In genomic region chr11:33256031-33256807, GRCh38 we compare ENCODE assay signal across 8 cellular contexts. TPM values are rescaled to one million over a fixed set of nuclear protein-coding genes. Genes with fewer than 3 reads are reported as not detected.
DNase-seq lines count a peak whose midpoint lies in the region; ATAC-seq, FAIRE-seq and TF ChIP-seq lines count a peak whose summit lies in the region.

No MANE protein-coding gene starts in this region.

- intact Hi-C loops in mammary epithelial cell (cut with micrococcal nuclease): loop anchor here (5.0 kb wide), 1 partner anchor 431 kb away; no protein-coding TSS in a partner anchor
- intact Hi-C loops in mucosa of descending colon (cut with DNase I, micrococcal nuclease): loop anchor here in 1 of 2 donors (10.0 kb wide), 1 partner anchor 69 kb away; no protein-coding TSS in a partner anchor

- CTCF ChIA-PET in CD8-positive, alpha-beta memory T cell (lab: Charles Lee): interaction anchor here (1.0 kb wide), 1 partner anchor 73 kb away, joined by 3 read pairs; no protein-coding TSS in a partner anchor
- CTCF ChIA-PET in mammary epithelial cell (lab: Charles Lee; ENCODE audit: low non-redundant PET): no interaction called here

- peak overlapping the region; percentile 90 to 99 (median 93) for H3K4me3 Mint-ChIP-seq in CD8-positive, alpha-beta memory T cell

- H2AFZ ChIP-seq in mammary epithelial cell (ENCODE audit: low read depth, low read length): peak overlapping the region; percentile 95

- peaks cover 13% of the 10 kb centered on the region for H3K4me1 ChIP-seq in CD8-positive, alpha-beta memory T cell (ENCODE audit: insufficient read depth, low read length)
- peaks cover 12% of the 10 kb centered on the region for H3K4me1 ChIP-seq in mammary epithelial cell (ENCODE audit: insufficient read depth, low read length)
- peaks cover 16% of the 10 kb centered on the region for H3K4me1 ChIP-seq in mucosa of descending colon (ENCODE audit: low read depth)

- H3K27ac Mint-ChIP-seq in CD8-positive, alpha-beta memory T cell: peak overlapping the region; percentile 90 to 99 (median 97)

- H3K27me3 ChIP-seq in CD8-positive, alpha-beta memory T cell (ENCODE audit: insufficient read depth, low read length, poor library complexity, severe bottlenecking): no peaks in the 10 kb centered on the region
- no peaks in the 10 kb centered on the region for H3K27me3 ChIP-seq in mammary epithelial cell (ENCODE audit: insufficient read depth, low read length)

- H3K27ac ChIP-seq in CD8-positive, alpha-beta memory T cell (ENCODE audit: low read depth, low read length): peak overlapping the region; percentile 96
- peak overlapping the region; percentile 96 for H3K27ac ChIP-seq in mammary epithelial cell (ENCODE audit: insufficient read depth, low read depth, low read length)

- peaks cover 46% of the 10 kb centered on the region for H3K79me2 ChIP-seq in mammary epithelial cell (ENCODE audit: insufficient read depth, low read length)

- H4K20me1 ChIP-seq in mammary epithelial cell (ENCODE audit: insufficient read depth, low read length): no peaks in the 10 kb centered on the region

- peaks cover 0 to 11% (median 0%) of the 10 kb centered on the region in 3 donors for H3K36me3 Mint-ChIP-seq in CD8-positive, alpha-beta memory T cell

- H3K4me1 Mint-ChIP-seq in CD8-positive, alpha-beta memory T cell: peaks cover 28 to 40% (median 36%) of the 10 kb centered on the region in 3 donors

- H3K9ac ChIP-seq in mammary epithelial cell (ENCODE audit: insufficient read depth, low read length): peak overlapping the region; percentile 93

- 52% methylated on average over 11 of the region's 12 CpGs for WGBS in mammary epithelial cell (ENCODE audit: low coverage, missing lambda C conversion rate)

- dilution Hi-C loops in mammary epithelial cell (cut with HindIII; ENCODE audit: low sequenced_read_pairs): no loop called here

- in situ Hi-C loops in mammary epithelial cell (cut with MboI; ENCODE audit: low sequenced_read_pairs in 2 of 2): no loop called here

- H3K9me3 ChIP-seq in CD8-positive, alpha-beta memory T cell (ENCODE audit: low read length): no peaks in the 10 kb centered on the region
- H3K9me3 ChIP-seq in mammary epithelial cell (replicated peaks; ENCODE audit: insufficient read depth, low read length) (no peaks in the 10 kb centered on the region), mucosa of descending colon (no peaks in the 10 kb centered on the region)

- no peak for FAIRE-seq in HTR-8/SVneo (lab: Jason Lieb, UNC)

- peak overlapping the region; percentile 89 for H3K4me2 ChIP-seq in mammary epithelial cell (ENCODE audit: insufficient read depth, low read depth, low read length)

- H3K9me3 Mint-ChIP-seq in CD8-positive, alpha-beta memory T cell: no peaks in the 10 kb centered on the region

- no peaks in the 10 kb centered on the region for H3K27me3 Mint-ChIP-seq in CD8-positive, alpha-beta memory T cell

- no TSS peak for BruUV-seq in mammary epithelial cell (replicated peaks; lab: Mats Ljungman, UMichigan)

- ATAC-seq in mucosa of descending colon: no peak

- peak overlapping the region; percentile 34 for H3K4me3 ChIP-seq in CD8-positive, alpha-beta memory T cell (ENCODE audit: low read length)
- peak overlapping the region; percentile 65 to 94 (median 88) for H3K4me3 ChIP-seq in mammary epithelial cell (replicated peaks in 1 of 3; ENCODE audit: insufficient read depth in 1 of 3, low read depth in 2 of 3, low read length in 3 of 3)
- peak overlapping the region; percentile 95 for H3K4me3 ChIP-seq in mucosa of descending colon

- POLR2A ChIA-PET in CD8-positive, alpha-beta memory T cell (lab: Charles Lee): no interaction called here

- TF ChIP-seq CTCF in mammary epithelial cell (conservative IDR thresholded peaks at IDR 0.05 in 1 of 2, IDR thresholded peaks at IDR 0.05 in 1 of 2; ENCODE audit: extremely low read depth in 1 of 2, insufficient read depth in 1 of 2, low read depth in 1 of 2, low read length in 2 of 2) (no peak), mucosa of descending colon (IDR thresholded peaks at IDR 0.05) (no peak)

- no peaks in the 10 kb centered on the region for H3K36me3 ChIP-seq in CD8-positive, alpha-beta memory T cell (ENCODE audit: insufficient read depth, low read length)
- H3K36me3 ChIP-seq in mammary epithelial cell (ENCODE audit: insufficient read depth, low read length) (no peaks in the 10 kb centered on the region), mucosa of descending colon (ENCODE audit: low read depth) (no peaks in the 10 kb centered on the region)

- DNase-seq in CD8-positive, alpha-beta memory T cell: no peak
- DNase-seq in MV-4-11 (lab: John Stamatoyannopoulos, UW) (peak; percentile 69), mammary epithelial cell (no peak), mucosa of descending colon (peak in 2 of 3 donors; percentile 34 to 43), HTR-8/SVneo (ENCODE audit: insufficient read length, low spot score) (no peak), hippocampal formation (lab: John Stamatoyannopoulos, UW) (no peak), NK-92 (lab: John Stamatoyannopoulos, UW; ENCODE audit: unreplicated experiment) (no peak), DMS79 treated with DMSO at 0.1 percent for 48 hours (lab: John Stamatoyannopoulos, UW) (no peak)

RNA-seq across cellular contexts. Expression of gene HIPK3, which starts 1.0 kb away (rescaled TPM):
- 10 to 100 TPM; 49.2 to 50.9 TPM for total RNA-seq in CD8-positive, alpha-beta memory T cell
- polyA plus RNA-seq in CD8-positive, alpha-beta memory T cell: 31.6 TPM
- total RNA-seq in mammary epithelial cell (100 to 1,000 TPM in 1 of 2 donors, 10 to 100 TPM in 1; 56.7 to 217 TPM), mucosa of descending colon (100 to 1,000 TPM in 1 of 3 donors, 10 to 100 TPM in 2; 67.0 to 254 (median 69.7) TPM)
- 26.3 TPM for polyA plus RNA-seq in mammary epithelial cell
- polyA minus RNA-seq in mammary epithelial cell: 133 TPM

Comparison
In these comparisons a context has a peak if more than half of its experiments do, and no peak if none do; other contexts are left out.
1. DNase-seq: peak in MV-4-11 (single experiment) and mucosa of descending colon (2 of 3); none in CD8-positive, alpha-beta memory T cell (0 of 5), mammary epithelial cell (single experiment), HTR-8/SVneo (single experiment), hippocampal formation (0 of 2), NK-92 (single experiment) and DMS79 treated with DMSO at 0.1 percent for 48 hours (single experiment).
2. H3K4me3 ChIP-seq: peak in every context shown above with its lines; median percentile 95 in mucosa of descending colon; 88 in mammary epithelial cell; 34 in CD8-positive, alpha-beta memory T cell.